In genomic region chr1:225689882-225690459, GRCh38 we compare ENCODE assay signal across 19 cellular contexts. TPM values are rescaled to one million over a fixed set of nuclear protein-coding genes. Genes with fewer than 3 reads are reported as not detected.
DNase-seq lines count a peak whose midpoint lies in the region; ATAC-seq and TF ChIP-seq lines count a peak whose summit lies in the region.
"Had no signal": no experiment of that assay in that cellular context is flagged by ENCODE, and none has a peak within 500 bp of the region (broad histone marks: within the 10 kb centered on the region; RNA-seq: fewer than 3 reads in every experiment).

No MANE protein-coding gene starts in this region.

- H3K36me3 ChIP-seq in BLaER1 treated with 17β-estradiol and CSF1 and Interleukin-3, amounts not matched to agents 10 nM and 100 nM: no peaks in the 10 kb centered on the region
- H3K36me3 ChIP-seq in IMR-90 (ENCODE audit: control insufficient read depth, insufficient read depth, low read length): no peaks in the 10 kb centered on the region
- H3K36me3 ChIP-seq in left lung: no peaks in the 10 kb centered on the region
- H3K36me3 ChIP-seq: cardiac muscle cell, neutrophil, spleen had no signal

- no peak overlapping the region; the same call in 1 of the 2 replicates for H2BK20ac ChIP-seq in IMR-90 (ENCODE audit: low read depth, low read length)

- H3K27me3 ChIP-seq in BLaER1 treated with 17β-estradiol and CSF1 and Interleukin-3, amounts not matched to agents 10 nM and 100 nM: no peaks in the 10 kb centered on the region
- H3K27me3 ChIP-seq in IMR-90 (ENCODE audit: control insufficient read depth, insufficient read depth, low read length): no peaks in the 10 kb centered on the region; the same call in 1 of the 2 replicates
- no peaks in the 10 kb centered on the region for H3K27me3 ChIP-seq in left lung
- H3K27me3 ChIP-seq: cardiac muscle cell, neutrophil, spleen had no signal

- CTCF ChIA-PET in IMR-90 (lab: Yijun Ruan, JAX): interaction anchor here (0.5 kb wide), 1 partner anchor 37 kb away, joined by 5 read pairs; no protein-coding TSS in a partner anchor

- H2AK5ac ChIP-seq in IMR-90 (ENCODE audit: low read depth, low read length): no peak overlapping the region

- H4K5ac ChIP-seq in IMR-90 (ENCODE audit: low read depth, low read length): no peak overlapping the region

- peaks cover 0 to 26% (median 9%) of the 10 kb centered on the region in 11 experiments; a peak in 13 of 22 replicates for H3K9me3 ChIP-seq in BLaER1 treated with 17β-estradiol and CSF1 and Interleukin-3, amounts not matched to agents 10 nM and 100 nM (replicated peaks in 1 of 11)
- no peaks in the 10 kb centered on the region for H3K9me3 ChIP-seq in IMR-90 (ENCODE audit: control insufficient read depth, insufficient read depth, low read length)
- H3K9me3 ChIP-seq in left lung: no peaks in the 10 kb centered on the region
- H3K9me3 ChIP-seq: neutrophil, spleen had no signal

- TF ChIP-seq CTCF in IMR-90 (conservative IDR thresholded peaks at IDR 0.05; ENCODE audit: low read depth, low read length): no peak
- TF ChIP-seq CTCF in fibroblast of mammary gland (conservative IDR thresholded peaks at IDR 0.05; ENCODE audit: control insufficient read depth, insufficient read depth, low read depth, low read length): no peak
- TF ChIP-seq CTCF in left lung (IDR thresholded peaks at IDR 0.05): no peak

- 0 out of 2 replicates have a peak, but pooled peaks cover 3% of the 10 kb centered on the region for H3K9me1 ChIP-seq in IMR-90 (ENCODE audit: insufficient read depth, low read length)

- no peak overlapping the region for H2BK120ac ChIP-seq in IMR-90 (ENCODE audit: low read depth, low read length)

- H3K23ac ChIP-seq in IMR-90 (ENCODE audit: low read depth, low read length): no peak overlapping the region

- no peaks in the 10 kb centered on the region for H4K20me1 ChIP-seq in BLaER1 treated with 17β-estradiol and CSF1 and Interleukin-3, amounts not matched to agents 10 nM and 100 nM
- no peaks in the 10 kb centered on the region for H4K20me1 ChIP-seq in IMR-90 (ENCODE audit: insufficient read depth, low read length)

- no peak overlapping the region for H2AK9ac ChIP-seq in IMR-90 (replicated peaks; ENCODE audit: low read depth, low read length, poor library complexity)

- H3K18ac ChIP-seq in IMR-90 (ENCODE audit: low read depth, low read length): no peak overlapping the region

- H2BK5ac ChIP-seq in IMR-90 (ENCODE audit: low read depth, low read length, poor library complexity, severe bottlenecking): no peak overlapping the region

- no peak overlapping the region for H4K8ac ChIP-seq in IMR-90 (ENCODE audit: low read depth in 2 of 2, low read length in 2 of 2)

- H4K91ac ChIP-seq in IMR-90 (ENCODE audit: insufficient read depth, low read depth, low read length): no peak overlapping the region

- no peak overlapping the region for H3K56ac ChIP-seq in IMR-90 (ENCODE audit: extremely low read depth, insufficient read depth, low read length)

- ATAC-seq in IMR-90 (ENCODE audit: low read depth) (no peak), GM18867 (IDR thresholded peaks at IDR 0.05; ENCODE audit: unreplicated experiment) (no peak), left lung (no peak)

- in situ Hi-C loops in IMR-90 (cut with MboI; ENCODE audit: low sequenced_read_pairs): loop anchor here (5.0 kb wide), 1 partner anchor 52 kb away; no protein-coding TSS in a partner anchor

- intact Hi-C loops in IMR-90 (cut with micrococcal nuclease): no loop called here
- intact Hi-C loops in left lung (cut with DNase I): no loop called here

- H2BK15ac ChIP-seq in IMR-90 (ENCODE audit: low read depth, low read length): no peak overlapping the region

- H3K14ac ChIP-seq in IMR-90 (replicated peaks; ENCODE audit: low read depth, low read length): no peak overlapping the region

- DNase-seq in IMR-90 (peak; percentile 24), SIG-M5 (lab: John Stamatoyannopoulos, UW) (peak; percentile 33), fibroblast of mammary gland (ENCODE audit: low read depth) (peak; percentile 62), GF-D8 (lab: John Stamatoyannopoulos, UW) (no peak), dermis blood vessel endothelial cell (no peak), left lung (no peak)
- DNase-seq: activated CD4-positive, alpha-beta T cell treated with anti-CD3 and anti-CD28 coated beads for 48 hours; activated CD8-positive, alpha-beta memory T cell treated with anti-CD3 and anti-CD28 coated beads, Interleukin-2, amount 50 U/mL, for 4 hours; C1 segment of cervical spinal cord; NCI-H146; NCI-H748 treated with DMSO at 0.1 percent for 48 hours; spleen; stimulated activated CD8-positive, alpha-beta memory T cell treated with anti-CD3 and anti-CD28 coated beads, Interleukin-4, amount 100 ng/mL, for 48 hours; substantia nigra had no signal

- dilution Hi-C loops in IMR-90 (cut with HindIII; ENCODE audit: low sequenced_read_pairs, unreplicated experiment): no loop called here

- no peak for TF ChIP-seq POLR2A in IMR-90 (IDR thresholded peaks at IDR 0.05; ENCODE audit: low read depth, low read length)

- no peak for TF ChIP-seq RAD21 in IMR-90 (IDR thresholded peaks at IDR 0.05; ENCODE audit: low read length)

- no peak overlapping the region for H2AFZ ChIP-seq in IMR-90 (replicated peaks; ENCODE audit: low read length, poor library complexity)

- peaks cover 22 to 39% (median 26%) of the 10 kb centered on the region in 10 experiments for H3K4me1 ChIP-seq in BLaER1 treated with 17β-estradiol and CSF1 and Interleukin-3, amounts not matched to agents 10 nM and 100 nM
- H3K4me1 ChIP-seq in IMR-90 (ENCODE audit: control insufficient read depth, insufficient read depth, low read length) (peaks cover 8% of the 10 kb centered on the region), left lung (peaks cover 7 to 14% of the 10 kb centered on the region in 2 donors)

- H3K79me1 ChIP-seq in IMR-90 (ENCODE audit: low read depth in 1 of 2, low read length in 2 of 2): no peaks in the 10 kb centered on the region

- no TSS peak for BruUV-seq in IMR-90 (replicated peaks; lab: Mats Ljungman, UMichigan)

- no peak overlapping the region for H3K27ac ChIP-seq in BLaER1 treated with 17β-estradiol and CSF1 and Interleukin-3, amounts not matched to agents 10 nM and 100 nM
- H3K27ac ChIP-seq in IMR-90 (ENCODE audit: insufficient read depth, low read length) (no peak overlapping the region), left lung (peak overlapping the region in 1 of 2 donors; percentile 80)
- H3K27ac ChIP-seq: cardiac muscle cell, epithelial cell of prostate, neutrophil, spleen had no signal

- H3K4me2 ChIP-seq in BLaER1 treated with 17β-estradiol and CSF1 and Interleukin-3, amounts not matched to agents 10 nM and 100 nM: peak overlapping the region in 6 of 11 experiments; percentile 21 to 64 (median 37); a peak in 11 of 22 replicates
- no peak overlapping the region for H3K4me2 ChIP-seq in IMR-90 (ENCODE audit: low read depth, low read length)

- H3K4ac ChIP-seq in IMR-90 (ENCODE audit: low read depth, low read length): no peak overlapping the region

- H3K4me3 ChIP-seq in BLaER1 treated with 17β-estradiol and CSF1 and Interleukin-3, amounts not matched to agents 10 nM and 100 nM: no peak overlapping the region
- H3K4me3 ChIP-seq in IMR-90 (ENCODE audit: insufficient read depth, low read depth, low read length): no peak overlapping the region
- H3K4me3 ChIP-seq in fibroblast of mammary gland (ENCODE audit: control insufficient read depth, low read depth, low read length): no peak overlapping the region
- no peak overlapping the region for H3K4me3 ChIP-seq in left lung
- H3K4me3 ChIP-seq: cardiac muscle cell, spleen had no signal

- POLR2A ChIA-PET in IMR-90 (lab: Charles Lee; ENCODE audit: unreplicated experiment): no interaction called here

- no peak overlapping the region for H3K9ac ChIP-seq in BLaER1 treated with 17β-estradiol and CSF1 and Interleukin-3, amounts not matched to agents 10 nM and 100 nM
- H3K9ac ChIP-seq in IMR-90 (ENCODE audit: low read depth, low read length): no peak overlapping the region

- no CpG with 5 or more reads among the region's 2 CpGs for WGBS in IMR-90 (ENCODE audit: extremely low coverage in 2 of 2, insufficient read length in 1 of 2), 2 experiments

TF ChIP-seq in IMR-90, 13 proteins besides CTCF, POLR2A, EP300 and RAD21:
- no peak for TF ChIP-seq RFX5 (IDR thresholded peaks at IDR 0.05; ENCODE audit: low read depth, low read length)
- peak; percentile 74 for TF ChIP-seq CEBPB (IDR thresholded peaks at IDR 0.05; ENCODE audit: low read depth, low read length)

RNA-seq across cellular contexts. Expression of gene ENAH, which starts 37.0 kb away (rescaled TPM):
- total RNA-seq in IMR-90 (2012; rRNA removed): 82.5 and 86.9 TPM in 2 replicates
- 47.4 and 61.3 TPM in 2 replicates for polyA plus RNA-seq in IMR-90 (2012; rRNA removed)
- polyA plus RNA-seq in IMR-90 (2012; cell fraction: cytosol; rRNA removed): 7.3 and 9.4 TPM in 2 replicates
- 10.8 and 45.1 TPM in 2 replicates for polyA plus RNA-seq in IMR-90 (2012; cell fraction: nucleus; rRNA removed; ENCODE audit: low replicate concordance)
- 47.0 and 63.1 TPM in 2 replicates for total RNA-seq in dermis blood vessel endothelial cell
- 100 to 1,000 TPM; 106 to 142 TPM for total RNA-seq in left lung

Comparison
In these comparisons a context has a peak if more than half of its experiments do, and no peak if none do; other contexts are left out.
1. DNase-seq: peak in IMR-90 (single experiment), SIG-M5 (single experiment) and fibroblast of mammary gland (single experiment); none in GF-D8 (single experiment), dermis blood vessel endothelial cell (single experiment) and left lung (0 of 2).